Comparison of ENCODE assay signal across 8 cellular contexts in the genomic region with DNA sequence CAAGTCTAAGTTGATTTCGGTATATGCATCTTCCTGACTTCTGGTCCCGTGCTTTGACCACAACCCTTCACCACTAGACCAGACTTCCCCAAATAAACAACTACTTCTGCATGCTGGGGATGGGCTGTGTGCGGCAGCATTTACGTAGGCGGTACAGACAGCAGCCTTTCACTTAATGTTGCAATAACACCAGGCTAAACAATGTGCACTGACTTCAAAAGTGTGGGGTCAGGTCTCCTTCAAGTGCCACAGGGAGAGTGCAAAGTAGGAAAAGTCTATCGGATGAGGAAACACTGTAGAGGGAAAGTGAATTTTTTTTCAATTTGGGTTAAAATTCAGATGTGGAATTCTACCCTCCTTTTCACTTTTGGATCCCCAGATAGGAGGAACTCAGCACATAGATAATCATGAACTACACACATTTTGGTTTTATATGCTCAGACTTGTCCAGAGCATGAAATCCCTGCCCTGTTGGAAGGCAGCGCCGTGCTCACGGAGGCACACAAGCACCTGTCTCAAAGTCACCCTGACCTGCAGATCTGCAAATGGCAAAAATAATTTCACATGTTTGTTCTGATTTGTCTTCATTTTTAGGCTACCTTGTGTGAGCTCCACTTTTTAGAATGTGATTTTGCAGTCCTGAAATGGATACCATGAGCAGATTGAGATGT. TPM values are rescaled to one million over a fixed set of nuclear protein-coding genes. Genes with fewer than 3 reads are reported as not detected.
A peak's percentile ranks its signal among the peaks of the same experiment; 100 is the strongest.
DNase-seq lines count a peak whose midpoint lies in the region; ATAC-seq and TF ChIP-seq lines count a peak whose summit lies in the region.

No MANE protein-coding gene starts in this region.

- POLR2A ChIA-PET in WTC11 (lab: Charles Lee): no interaction called here

- CTCF ChIA-PET in WTC11 (lab: Charles Lee): interaction anchor here (0.7 kb wide), 1 partner anchor 56 kb away, joined by 3 read pairs; no protein-coding TSS in a partner anchor

- H3K4me3 Mint-ChIP-seq in WTC11: no peak overlapping the region

- H3K27me3 Mint-ChIP-seq in WTC11 (ENCODE audit: low read depth): peaks cover 35% of the 10 kb centered on the region

- TF ChIP-seq CTCF in WTC11 (IDR thresholded peaks at IDR 0.05): no peak

- H3K36me3 Mint-ChIP-seq in WTC11: no peaks in the 10 kb centered on the region

- H3K4me1 Mint-ChIP-seq in WTC11: peaks cover 10% of the 10 kb centered on the region

- peak; percentile 98 to 99 for DNase-seq in AML-193 (lab: John Stamatoyannopoulos, UW)
- peak; percentile 99 for DNase-seq in MV-4-11 (lab: John Stamatoyannopoulos, UW)
- peak; percentile 92 for DNase-seq in central memory CD4-positive, alpha-beta T cell
- DNase-seq in mucosa of gallbladder (ENCODE audit: low spot score): peak; percentile 77
- no peak for DNase-seq in ACHN
- no peak for DNase-seq in WTC11 (ENCODE audit: low spot score)

- in situ Hi-C loops in ACHN (cut with HindIII; ENCODE audit: low pct_ligation_motif_present, low pct_unique_long_range_greater_than_20kb, low sequenced_read_pairs): no loop called here

- no peaks in the 10 kb centered on the region for H3K9me3 Mint-ChIP-seq in WTC11

- H3K27ac Mint-ChIP-seq in WTC11: no peak overlapping the region

- no peak for ATAC-seq in HG02678 (IDR thresholded peaks at IDR 0.05; ENCODE audit: unreplicated experiment)
- ATAC-seq in WTC11: no peak
- no peak for ATAC-seq in GM18861 (IDR thresholded peaks at IDR 0.05; ENCODE audit: unreplicated experiment)

TF ChIP-seq in WTC11, 78 proteins besides CTCF, POLR2A, EP300 and RAD21:
- TF ChIP-seq, protein P1, sequence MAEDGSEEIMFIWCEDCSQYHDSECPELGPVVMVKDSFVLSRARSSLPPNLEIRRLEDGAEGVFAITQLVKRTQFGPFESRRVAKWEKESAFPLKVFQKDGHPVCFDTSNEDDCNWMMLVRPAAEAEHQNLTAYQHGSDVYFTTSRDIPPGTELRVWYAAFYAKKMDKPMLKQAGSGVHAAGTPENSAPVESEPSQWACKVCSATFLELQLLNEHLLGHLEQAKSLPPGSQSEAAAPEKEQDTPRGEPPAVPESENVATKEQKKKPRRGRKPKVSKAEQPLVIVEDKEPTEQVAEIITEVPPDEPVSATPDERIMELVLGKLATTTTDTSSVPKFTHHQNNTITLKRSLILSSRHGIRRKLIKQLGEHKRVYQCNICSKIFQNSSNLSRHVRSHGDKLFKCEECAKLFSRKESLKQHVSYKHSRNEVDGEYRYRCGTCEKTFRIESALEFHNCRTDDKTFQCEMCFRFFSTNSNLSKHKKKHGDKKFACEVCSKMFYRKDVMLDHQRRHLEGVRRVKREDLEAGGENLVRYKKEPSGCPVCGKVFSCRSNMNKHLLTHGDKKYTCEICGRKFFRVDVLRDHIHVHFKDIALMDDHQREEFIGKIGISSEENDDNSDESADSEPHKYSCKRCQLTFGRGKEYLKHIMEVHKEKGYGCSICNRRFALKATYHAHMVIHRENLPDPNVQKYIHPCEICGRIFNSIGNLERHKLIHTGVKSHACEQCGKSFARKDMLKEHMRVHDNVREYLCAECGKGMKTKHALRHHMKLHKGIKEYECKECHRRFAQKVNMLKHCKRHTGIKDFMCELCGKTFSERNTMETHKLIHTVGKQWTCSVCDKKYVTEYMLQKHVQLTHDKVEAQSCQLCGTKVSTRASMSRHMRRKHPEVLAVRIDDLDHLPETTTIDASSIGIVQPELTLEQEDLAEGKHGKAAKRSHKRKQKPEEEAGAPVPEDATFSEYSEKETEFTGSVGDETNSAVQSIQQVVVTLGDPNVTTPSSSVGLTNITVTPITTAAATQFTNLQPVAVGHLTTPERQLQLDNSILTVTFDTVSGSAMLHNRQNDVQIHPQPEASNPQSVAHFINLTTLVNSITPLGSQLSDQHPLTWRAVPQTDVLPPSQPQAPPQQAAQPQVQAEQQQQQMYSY (CRISPR knock-in tag; IDR thresholded peaks at IDR 0.05): no peak
- TF ChIP-seq, protein P2, sequence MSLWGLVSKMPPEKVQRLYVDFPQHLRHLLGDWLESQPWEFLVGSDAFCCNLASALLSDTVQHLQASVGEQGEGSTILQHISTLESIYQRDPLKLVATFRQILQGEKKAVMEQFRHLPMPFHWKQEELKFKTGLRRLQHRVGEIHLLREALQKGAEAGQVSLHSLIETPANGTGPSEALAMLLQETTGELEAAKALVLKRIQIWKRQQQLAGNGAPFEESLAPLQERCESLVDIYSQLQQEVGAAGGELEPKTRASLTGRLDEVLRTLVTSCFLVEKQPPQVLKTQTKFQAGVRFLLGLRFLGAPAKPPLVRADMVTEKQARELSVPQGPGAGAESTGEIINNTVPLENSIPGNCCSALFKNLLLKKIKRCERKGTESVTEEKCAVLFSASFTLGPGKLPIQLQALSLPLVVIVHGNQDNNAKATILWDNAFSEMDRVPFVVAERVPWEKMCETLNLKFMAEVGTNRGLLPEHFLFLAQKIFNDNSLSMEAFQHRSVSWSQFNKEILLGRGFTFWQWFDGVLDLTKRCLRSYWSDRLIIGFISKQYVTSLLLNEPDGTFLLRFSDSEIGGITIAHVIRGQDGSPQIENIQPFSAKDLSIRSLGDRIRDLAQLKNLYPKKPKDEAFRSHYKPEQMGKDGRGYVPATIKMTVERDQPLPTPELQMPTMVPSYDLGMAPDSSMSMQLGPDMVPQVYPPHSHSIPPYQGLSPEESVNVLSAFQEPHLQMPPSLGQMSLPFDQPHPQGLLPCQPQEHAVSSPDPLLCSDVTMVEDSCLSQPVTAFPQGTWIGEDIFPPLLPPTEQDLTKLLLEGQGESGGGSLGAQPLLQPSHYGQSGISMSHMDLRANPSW (CRISPR knock-in tag; conservative IDR thresholded peaks at IDR 0.05; ENCODE audit: low read depth): no peak
- TF ChIP-seq ELF4 (CRISPR knock-in tag; IDR thresholded peaks at IDR 0.05; ENCODE audit: low read depth) (no peak), MYBL2 (CRISPR knock-in tag; IDR thresholded peaks at IDR 0.05) (no peak), SMAD3 (CRISPR knock-in tag; IDR thresholded peaks at IDR 0.05; ENCODE audit: borderline replicate concordance) (no peak), CREM (CRISPR knock-in tag; IDR thresholded peaks at IDR 0.05) (no peak), RORB (CRISPR knock-in tag; IDR thresholded peaks at IDR 0.05) (no peak), ZNF671 (CRISPR knock-in tag; IDR thresholded peaks at IDR 0.05) (no peak), OVOL2 (CRISPR knock-in tag; IDR thresholded peaks at IDR 0.05; ENCODE audit: borderline replicate concordance) (no peak), TEAD1 (CRISPR knock-in tag; IDR thresholded peaks at IDR 0.05) (no peak), PRRX2 (CRISPR knock-in tag; IDR thresholded peaks at IDR 0.05) (no peak), ATF1 (CRISPR knock-in tag; IDR thresholded peaks at IDR 0.05) (no peak)
- TF ChIP-seq, protein P3, sequence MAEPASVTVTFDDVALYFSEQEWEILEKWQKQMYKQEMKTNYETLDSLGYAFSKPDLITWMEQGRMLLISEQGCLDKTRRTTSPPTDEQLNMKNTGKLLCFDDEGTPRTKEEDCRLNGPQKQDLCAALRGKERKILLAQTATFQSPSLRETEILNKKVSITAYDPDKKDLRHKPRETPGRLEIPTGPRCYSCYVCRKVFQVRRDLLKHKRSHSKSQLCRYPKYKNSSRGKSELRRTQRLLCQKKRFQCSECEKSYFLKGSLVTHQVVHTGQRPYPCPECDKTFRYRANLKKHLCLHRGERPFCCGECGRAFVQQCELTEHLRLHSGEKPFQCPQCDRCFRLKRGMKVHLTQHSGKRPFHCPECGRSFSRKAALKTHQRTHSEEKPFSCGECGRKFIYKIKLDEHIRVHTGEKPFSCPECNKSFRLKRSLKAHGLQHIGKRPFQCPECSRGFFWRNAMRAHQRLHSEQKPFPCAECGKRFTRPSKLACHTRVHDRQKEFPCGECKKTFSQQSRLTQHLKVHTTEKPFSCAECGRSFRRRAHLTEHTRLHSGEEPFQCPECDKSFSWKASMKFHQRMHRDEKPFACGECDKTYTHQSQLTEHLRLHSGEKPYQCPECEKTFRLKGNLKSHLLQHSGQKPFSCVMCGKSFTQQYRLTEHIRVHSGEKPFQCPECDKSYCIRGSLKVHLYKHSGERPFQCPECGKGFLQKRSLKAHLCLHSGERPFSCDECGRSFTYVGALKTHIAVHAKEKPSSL (CRISPR knock-in tag; conservative IDR thresholded peaks at IDR 0.05): no peak
- TF ChIP-seq, protein P4, sequence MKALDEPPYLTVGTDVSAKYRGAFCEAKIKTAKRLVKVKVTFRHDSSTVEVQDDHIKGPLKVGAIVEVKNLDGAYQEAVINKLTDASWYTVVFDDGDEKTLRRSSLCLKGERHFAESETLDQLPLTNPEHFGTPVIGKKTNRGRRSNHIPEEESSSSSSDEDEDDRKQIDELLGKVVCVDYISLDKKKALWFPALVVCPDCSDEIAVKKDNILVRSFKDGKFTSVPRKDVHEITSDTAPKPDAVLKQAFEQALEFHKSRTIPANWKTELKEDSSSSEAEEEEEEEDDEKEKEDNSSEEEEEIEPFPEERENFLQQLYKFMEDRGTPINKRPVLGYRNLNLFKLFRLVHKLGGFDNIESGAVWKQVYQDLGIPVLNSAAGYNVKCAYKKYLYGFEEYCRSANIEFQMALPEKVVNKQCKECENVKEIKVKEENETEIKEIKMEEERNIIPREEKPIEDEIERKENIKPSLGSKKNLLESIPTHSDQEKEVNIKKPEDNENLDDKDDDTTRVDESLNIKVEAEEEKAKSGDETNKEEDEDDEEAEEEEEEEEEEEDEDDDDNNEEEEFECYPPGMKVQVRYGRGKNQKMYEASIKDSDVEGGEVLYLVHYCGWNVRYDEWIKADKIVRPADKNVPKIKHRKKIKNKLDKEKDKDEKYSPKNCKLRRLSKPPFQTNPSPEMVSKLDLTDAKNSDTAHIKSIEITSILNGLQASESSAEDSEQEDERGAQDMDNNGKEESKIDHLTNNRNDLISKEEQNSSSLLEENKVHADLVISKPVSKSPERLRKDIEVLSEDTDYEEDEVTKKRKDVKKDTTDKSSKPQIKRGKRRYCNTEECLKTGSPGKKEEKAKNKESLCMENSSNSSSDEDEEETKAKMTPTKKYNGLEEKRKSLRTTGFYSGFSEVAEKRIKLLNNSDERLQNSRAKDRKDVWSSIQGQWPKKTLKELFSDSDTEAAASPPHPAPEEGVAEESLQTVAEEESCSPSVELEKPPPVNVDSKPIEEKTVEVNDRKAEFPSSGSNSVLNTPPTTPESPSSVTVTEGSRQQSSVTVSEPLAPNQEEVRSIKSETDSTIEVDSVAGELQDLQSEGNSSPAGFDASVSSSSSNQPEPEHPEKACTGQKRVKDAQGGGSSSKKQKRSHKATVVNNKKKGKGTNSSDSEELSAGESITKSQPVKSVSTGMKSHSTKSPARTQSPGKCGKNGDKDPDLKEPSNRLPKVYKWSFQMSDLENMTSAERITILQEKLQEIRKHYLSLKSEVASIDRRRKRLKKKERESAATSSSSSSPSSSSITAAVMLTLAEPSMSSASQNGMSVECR (CRISPR knock-in tag; IDR thresholded peaks at IDR 0.05; ENCODE audit: borderline replicate concordance): no peak
- TF ChIP-seq, protein P5, sequence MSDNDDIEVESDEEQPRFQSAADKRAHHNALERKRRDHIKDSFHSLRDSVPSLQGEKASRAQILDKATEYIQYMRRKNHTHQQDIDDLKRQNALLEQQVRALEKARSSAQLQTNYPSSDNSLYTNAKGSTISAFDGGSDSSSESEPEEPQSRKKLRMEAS (CRISPR knock-in tag; IDR thresholded peaks at IDR 0.05): no peak

RNA-seq across cellular contexts. Expression of a gene that starts 3.6 kb away (rescaled TPM):
- total RNA-seq in mucosa of gallbladder (165 TPM), WTC11 (2021) (23.9 to 57.4 TPM (median 50.8 TPM) in 3 replicates)

Comparison
In these comparisons a context has a peak if more than half of its experiments do, and no peak if none do; other contexts are left out.
1. DNase-seq: peak in AML-193 (2 of 2), MV-4-11 (single experiment), central memory CD4-positive, alpha-beta T cell (single experiment) and mucosa of gallbladder (single experiment); none in ACHN (single experiment) and WTC11 (single experiment).